10 cellular contexts compared by ENCODE assay signal in the genomic region with DNA sequence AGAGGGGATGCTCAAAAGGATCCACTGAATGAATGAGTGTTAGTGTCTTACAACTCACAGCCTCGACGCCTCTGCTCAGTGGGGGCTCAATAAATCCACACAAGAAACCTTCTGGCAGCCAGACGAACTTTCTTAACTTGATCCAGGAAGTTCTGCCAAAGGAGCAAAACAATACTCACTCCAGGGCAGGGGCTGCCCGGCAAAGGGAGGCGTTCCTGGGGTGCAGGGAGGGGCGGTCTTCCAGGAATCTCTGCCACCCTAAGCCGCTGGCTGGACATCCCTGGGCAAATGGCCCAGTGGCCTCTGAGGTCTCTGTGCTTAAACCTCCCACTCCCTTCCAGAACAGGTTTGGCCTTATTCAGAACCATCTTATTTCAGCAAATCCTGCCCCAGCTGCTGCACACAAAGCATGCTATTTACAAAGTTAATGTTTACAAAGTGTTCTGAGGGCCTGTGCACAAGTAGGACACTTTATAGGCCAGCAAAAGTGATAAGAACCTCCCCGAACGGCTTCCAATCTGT. TPM values are rescaled to one million over a fixed set of nuclear protein-coding genes. Genes with fewer than 3 reads are reported as not detected.
DNase-seq lines count a peak whose midpoint lies in the region; ATAC-seq, FAIRE-seq and TF ChIP-seq lines count a peak whose summit lies in the region.
"Had no signal": no experiment of that assay in that cellular context is flagged by ENCODE, and none has a peak within 500 bp of the region (broad histone marks: within the 10 kb centered on the region; RNA-seq: fewer than 3 reads in every experiment).

No MANE protein-coding gene starts in this region.

- H3K27ac Mint-ChIP-seq in CD8-positive, alpha-beta T cell = peak overlapping the region; percentile 72

- CTCF ChIA-PET in CD8-positive, alpha-beta T cell (lab: Charles Lee) = interaction anchor here (0.6 kb wide), 1 partner anchor 92 kb away, joined by 3 read pairs; no protein-coding TSS in a partner anchor

- H3K36me3 ChIP-seq in CD8-positive, alpha-beta T cell (ENCODE audit: insufficient read depth, low read length) = no peaks in the 10 kb centered on the region
- H3K36me3 ChIP-seq in keratinocyte (ENCODE audit: control insufficient read depth in 2 of 2, extremely low read depth in 1 of 2, insufficient read depth in 2 of 2, low read length in 2 of 2) = no peaks in the 10 kb centered on the region
- no peaks in the 10 kb centered on the region for H3K36me3 ChIP-seq in rectal smooth muscle tissue (ENCODE audit: control insufficient read depth, insufficient read depth, low read length)
- H3K36me3 ChIP-seq in brain microvascular endothelial cell (replicated peaks) = no peaks in the 10 kb centered on the region

- intact Hi-C loops in CD8-positive, alpha-beta T cell (cut with DNase I, micrococcal nuclease) = loop anchor here in 1 of 2 experiments (5.0 kb wide), 2 partner anchors 35 to 60 kb away; partner anchors contain the start of gene MAP1LC3B2

- H4K20me1 ChIP-seq in keratinocyte (ENCODE audit: control insufficient read depth, extremely low read depth, insufficient read depth, low read length) = no peaks in the 10 kb centered on the region

- no peaks in the 10 kb centered on the region for H3K9me1 ChIP-seq in keratinocyte (ENCODE audit: control insufficient read depth, extremely low read depth, insufficient read depth, low read length)

- peaks cover 34% of the 10 kb centered on the region for H3K4me1 Mint-ChIP-seq in CD8-positive, alpha-beta T cell (ENCODE audit: low read depth)

- no peak for DNase-seq in CD8-positive, alpha-beta T cell
- DNase-seq in amniotic epithelial cell (ENCODE audit: low read depth) (peak; percentile 31), keratinocyte (ENCODE audit: low read depth, low spot score) (no peak), DMS79 treated with DMSO at 0.1 percent for 48 hours (lab: John Stamatoyannopoulos, UW) (no peak), HCEC 1CT (no peak), brain microvascular endothelial cell (no peak), DMS153 (lab: John Stamatoyannopoulos, UW) (no peak)
- DNase-seq: NCI-H226 had no signal

- H3K9ac ChIP-seq in keratinocyte (ENCODE audit: control insufficient read depth, extremely low read depth, insufficient read depth, low read length) (peak overlapping the region; percentile 26), rectal smooth muscle tissue (ENCODE audit: low read length) (no peak overlapping the region)

- ATAC-seq in CD8-positive, alpha-beta T cell = no peak

- no peak for TF ChIP-seq CTCF in CD8-positive, alpha-beta T cell (IDR thresholded peaks at IDR 0.05)
- TF ChIP-seq CTCF in keratinocyte (optimal IDR thresholded peaks at IDR 0.05 in 1 of 3, IDR thresholded peaks at IDR 0.05 in 1 of 3, conservative IDR thresholded peaks at IDR 0.05 in 1 of 3; ENCODE audit: extremely low read depth in 1 of 3, insufficient read depth in 2 of 3, low read length in 3 of 3) = no peak
- TF ChIP-seq CTCF in brain microvascular endothelial cell (IDR thresholded peaks at IDR 0.05; ENCODE audit: low read depth, low read length, missing control alignments) = no peak

- peak overlapping the region; percentile 26 for H3K4me2 ChIP-seq in keratinocyte (ENCODE audit: control insufficient read depth, extremely low read depth, insufficient read depth, low read depth, low read length)

- no peaks in the 10 kb centered on the region for H3K27me3 Mint-ChIP-seq in CD8-positive, alpha-beta T cell (ENCODE audit: low read depth)

- peak overlapping the region; percentile 72 for H2AFZ ChIP-seq in keratinocyte (ENCODE audit: control insufficient read depth, low read length)

- FAIRE-seq in keratinocyte (lab: Jason Lieb, UNC) = no peak
- FAIRE-seq: islet of Langerhans had no signal

- H3K36me3 Mint-ChIP-seq in CD8-positive, alpha-beta T cell = no peaks in the 10 kb centered on the region

- no peaks in the 10 kb centered on the region for H3K79me2 ChIP-seq in keratinocyte (ENCODE audit: control insufficient read depth, insufficient read depth, low read length)

- dilution Hi-C loops in keratinocyte (cut with MboI; ENCODE audit: extremely low pct_ligation_motif_present, low sequenced_read_pairs) = no loop called here

- no peak overlapping the region for H3K27ac ChIP-seq in CD8-positive, alpha-beta T cell (ENCODE audit: low read depth, low read length)
- H3K27ac ChIP-seq in keratinocyte (ENCODE audit: control insufficient read depth, insufficient read depth, low read length) = no peak overlapping the region
- peak overlapping the region; percentile 4 for H3K27ac ChIP-seq in rectal smooth muscle tissue (ENCODE audit: low read depth, low read length)
- H3K27ac ChIP-seq in brain microvascular endothelial cell = no peak overlapping the region

- H3K4me3 ChIP-seq in CD8-positive, alpha-beta T cell (ENCODE audit: low read depth, low read length) = no peak overlapping the region
- H3K4me3 ChIP-seq in keratinocyte (ENCODE audit: control insufficient read depth in 2 of 3, extremely low read depth in 1 of 3, insufficient read depth in 2 of 3, low read depth in 1 of 3, low read length in 3 of 3) = no peak overlapping the region
- no peak overlapping the region for H3K4me3 ChIP-seq in rectal smooth muscle tissue (ENCODE audit: low read length)
- H3K4me3 ChIP-seq in brain microvascular endothelial cell (ENCODE audit: low read depth, low read length) = no peak overlapping the region

- H3K4me1 ChIP-seq in CD8-positive, alpha-beta T cell (ENCODE audit: insufficient read depth, low read length) = peaks cover 23% of the 10 kb centered on the region
- H3K4me1 ChIP-seq in keratinocyte (ENCODE audit: control insufficient read depth, extremely low read depth, insufficient read depth, low read length) (peaks cover 11% of the 10 kb centered on the region), rectal smooth muscle tissue (ENCODE audit: control insufficient read depth, insufficient read depth, low read length) (peaks cover 4% of the 10 kb centered on the region)

- in situ Hi-C loops in brain microvascular endothelial cell (cut with HindIII; ENCODE audit: low pct_ligation_motif_present, low sequenced_read_pairs) = no loop called here

- POLR2A ChIA-PET in CD8-positive, alpha-beta T cell (lab: Charles Lee) = no interaction called here

- H3K9me3 Mint-ChIP-seq in CD8-positive, alpha-beta T cell = no peaks in the 10 kb centered on the region

- H3K9me3 ChIP-seq in CD8-positive, alpha-beta T cell (ENCODE audit: low read length) = no peaks in the 10 kb centered on the region
- H3K9me3 ChIP-seq in keratinocyte (ENCODE audit: control insufficient read depth, low read depth, low read length) = no peaks in the 10 kb centered on the region

- no peaks in the 10 kb centered on the region for H3K27me3 ChIP-seq in CD8-positive, alpha-beta T cell (ENCODE audit: insufficient read depth, low read length)
- no peaks in the 10 kb centered on the region for H3K27me3 ChIP-seq in keratinocyte (ENCODE audit: control insufficient read depth, extremely low read depth, insufficient read depth, low read length)
- no peaks in the 10 kb centered on the region for H3K27me3 ChIP-seq in rectal smooth muscle tissue (ENCODE audit: control insufficient read depth, insufficient read depth, low read length)
- no peaks in the 10 kb centered on the region for H3K27me3 ChIP-seq in brain microvascular endothelial cell (replicated peaks)

- no peak overlapping the region for H3K4me3 Mint-ChIP-seq in CD8-positive, alpha-beta T cell

RNA-seq across cellular contexts. Expression of gene MAP1LC3B2, which starts 33.0 kb away (rescaled TPM):
- 1 to 10 TPM in 1 of 2 experiments, under 1 TPM in 1; 0.97 to 1.3 TPM for total RNA-seq in CD8-positive, alpha-beta T cell
- 2.7 to 6.0 TPM (median 4.3 TPM) in 3 replicates for polyA plus RNA-seq in keratinocyte
- polyA plus RNA-seq in keratinocyte (2011; ENCODE audit: low read depth) = 45.2 TPM
- 4.5 and 5.5 TPM in 2 replicates for polyA plus RNA-seq in keratinocyte (2011; cell fraction: cytosol; rRNA removed)
- polyA plus RNA-seq in keratinocyte (2011; cell fraction: nucleus; rRNA removed) = 6.7 and 7.2 TPM in 2 replicates
- 4.1 and 20.6 TPM in 2 replicates for polyA plus RNA-seq in keratinocyte (2012; ENCODE audit: low replicate concordance)
- polyA minus RNA-seq in keratinocyte = 1.5 to 9.2 TPM (median 3.1 TPM) in 3 replicates
- polyA minus RNA-seq in keratinocyte (2011; cell fraction: cytosol; rRNA and poly(A)+ RNA removed) = not detected
- polyA minus RNA-seq in keratinocyte (2011; cell fraction: nucleus; rRNA and poly(A)+ RNA removed) = 3.3 TPM in 1 of 2 replicates, not detected in the other
